Comparison of ENCODE assay signal across 8 cellular contexts in genomic region chr1:2415801-2416208, GRCh38. TPM values are rescaled to one million over a fixed set of nuclear protein-coding genes. Genes with fewer than 3 reads are reported as not detected.
DNase-seq lines count a peak whose midpoint lies in the region; ATAC-seq and TF ChIP-seq lines count a peak whose summit lies in the region.
"Had no signal": no experiment of that assay in that cellular context is flagged by ENCODE, and none has a peak within 500 bp of the region (broad histone marks: within the 10 kb centered on the region; RNA-seq: fewer than 3 reads in every experiment).

No MANE protein-coding gene starts in this region.

- ATAC-seq in T-helper 17 cell, result no peak
- ATAC-seq in central memory CD8-positive, alpha-beta T cell (replicated peaks; ENCODE audit: extremely low read depth, poor library complexity, severe bottlenecking), result peak; percentile 4
- ATAC-seq in HG03280 (IDR thresholded peaks at IDR 0.05; ENCODE audit: unreplicated experiment), result no peak
- ATAC-seq in GM21360 (IDR thresholded peaks at IDR 0.05; ENCODE audit: unreplicated experiment), result no peak
- no peak for ATAC-seq in GM18861 (IDR thresholded peaks at IDR 0.05; ENCODE audit: unreplicated experiment)

- peaks cover 32% of the 10 kb centered on the region for H3K4me1 Mint-ChIP-seq in T-helper 17 cell
- peaks cover 42% of the 10 kb centered on the region for H3K4me1 Mint-ChIP-seq in central memory CD8-positive, alpha-beta T cell
- peaks cover 37% of the 10 kb centered on the region for H3K4me1 Mint-ChIP-seq in stimulated activated naive CD8-positive, alpha-beta T cell treated with anti-CD3 and anti-CD28 coated beads, Interleukin-15, Interleukin-2, amounts not matched to agents 100 ng/mL and 50 ng/mL, for 24 hours (ENCODE audit: low read depth)

- peak overlapping the region; percentile 94 for H3K27ac Mint-ChIP-seq in T-helper 17 cell
- H3K27ac Mint-ChIP-seq in central memory CD8-positive, alpha-beta T cell (ENCODE audit: low read depth), result peak overlapping the region; percentile 89
- H3K27ac Mint-ChIP-seq in stimulated activated naive CD8-positive, alpha-beta T cell treated with anti-CD3 and anti-CD28 coated beads, Interleukin-15, Interleukin-2, amounts not matched to agents 100 ng/mL and 50 ng/mL, for 24 hours, result peak overlapping the region; percentile 80

- peak overlapping the region; percentile 93 for H3K4me3 Mint-ChIP-seq in T-helper 17 cell
- peak overlapping the region; percentile 80 for H3K4me3 Mint-ChIP-seq in central memory CD8-positive, alpha-beta T cell
- H3K4me3 Mint-ChIP-seq in stimulated activated naive CD8-positive, alpha-beta T cell treated with anti-CD3 and anti-CD28 coated beads, Interleukin-15, Interleukin-2, amounts not matched to agents 100 ng/mL and 50 ng/mL, for 24 hours, result peak overlapping the region; percentile 78

- no peak for DNase-seq in T-helper 17 cell
- DNase-seq in central memory CD8-positive, alpha-beta T cell (ENCODE audit: low spot score in 2 of 2), result no peak
- DNase-seq: cerebellar nuclear complex had no signal

- peak; percentile 38 for TF ChIP-seq POLR2A in GM15510 (IDR thresholded peaks at IDR 0.05; ENCODE audit: borderline replicate concordance, extremely low read depth, insufficient read length)

- H3K9me3 Mint-ChIP-seq in central memory CD8-positive, alpha-beta T cell, result no peaks in the 10 kb centered on the region
- no peaks in the 10 kb centered on the region for H3K9me3 Mint-ChIP-seq in stimulated activated naive CD8-positive, alpha-beta T cell treated with anti-CD3 and anti-CD28 coated beads, Interleukin-15, Interleukin-2, amounts not matched to agents 100 ng/mL and 50 ng/mL, for 24 hours

- no peaks in the 10 kb centered on the region for H3K27me3 Mint-ChIP-seq in T-helper 17 cell
- no peaks in the 10 kb centered on the region for H3K27me3 Mint-ChIP-seq in central memory CD8-positive, alpha-beta T cell
- H3K27me3 Mint-ChIP-seq in stimulated activated naive CD8-positive, alpha-beta T cell treated with anti-CD3 and anti-CD28 coated beads, Interleukin-15, Interleukin-2, amounts not matched to agents 100 ng/mL and 50 ng/mL, for 24 hours, result no peaks in the 10 kb centered on the region

- no peaks in the 10 kb centered on the region for H3K9me3 ChIP-seq in T-helper 17 cell (ENCODE audit: control insufficient read depth, low read length, poor library complexity, severe bottlenecking)

- H3K36me3 Mint-ChIP-seq in T-helper 17 cell (ENCODE audit: low read depth), result peaks cover 2% of the 10 kb centered on the region
- H3K36me3 Mint-ChIP-seq in central memory CD8-positive, alpha-beta T cell (ENCODE audit: insufficient read depth), result peaks cover 7% of the 10 kb centered on the region
- H3K36me3 Mint-ChIP-seq in stimulated activated naive CD8-positive, alpha-beta T cell treated with anti-CD3 and anti-CD28 coated beads, Interleukin-15, Interleukin-2, amounts not matched to agents 100 ng/mL and 50 ng/mL, for 24 hours (ENCODE audit: low read depth), result peaks cover 2% of the 10 kb centered on the region

RNA-seq across cellular contexts. Expression of gene PEX10, which starts 3.4 kb away (rescaled TPM):
- total RNA-seq in T-helper 17 cell, result 1 to 10 TPM; 7.3 to 8.3 TPM

RNA-seq across cellular contexts. Expression of gene RER1, which starts 24.2 kb away (rescaled TPM):
- 10 to 100 TPM; 68.4 to 70.0 TPM for total RNA-seq in T-helper 17 cell

RNA-seq across cellular contexts. Expression of gene MORN1, which starts 24.5 kb away (rescaled TPM):
- 1 to 10 TPM; 7.0 to 8.4 TPM for total RNA-seq in T-helper 17 cell
